Comparison of ENCODE assay signal across 8 cellular contexts in the genomic region with DNA sequence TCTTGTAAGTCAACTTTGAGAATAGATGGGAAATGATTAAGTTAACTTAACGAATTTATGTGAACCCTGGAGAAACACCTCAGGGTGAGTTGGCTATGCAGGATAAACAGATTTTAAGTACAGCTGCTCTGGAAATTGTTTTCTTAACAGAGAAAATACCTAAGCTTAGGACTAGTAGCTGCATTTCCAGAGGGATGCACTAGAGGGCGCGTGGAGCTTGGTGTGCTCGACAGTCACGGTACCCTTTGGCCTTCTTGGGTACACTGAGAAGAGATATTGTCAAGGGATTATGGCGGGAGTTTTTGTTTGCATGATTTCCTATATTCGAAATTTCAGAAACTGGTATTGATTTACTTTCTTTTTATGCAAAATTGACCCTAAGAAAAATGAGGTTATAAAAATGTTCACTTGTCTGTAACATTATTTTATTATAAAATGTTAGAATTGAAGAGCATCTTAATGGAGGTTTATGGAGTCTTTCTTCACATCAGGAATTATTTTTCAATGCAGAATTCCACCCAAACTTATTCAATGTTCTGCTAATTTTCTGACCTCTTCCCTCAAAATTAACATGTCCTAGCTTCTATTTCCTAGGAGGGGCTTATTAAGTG.
A peak's percentile ranks its signal among the peaks of the same experiment; 100 is the strongest.
DNase-seq lines count a peak whose midpoint lies in the region; ATAC-seq and TF ChIP-seq lines count a peak whose summit lies in the region.

No MANE protein-coding gene starts in this region.

- DNase-seq in Ammon's horn (ENCODE audit: low spot score), result peak; percentile 89
- DNase-seq in NCI-H2196 (lab: John Stamatoyannopoulos, UW; ENCODE audit: unreplicated experiment), result peak; percentile 74
- DNase-seq in cardiac fibroblast (ENCODE audit: low read depth in 2 of 2), result peak; percentile 74 to 78
- peak; percentile 57 for DNase-seq in kidney glomerular epithelial cell (lab: John Stamatoyannopoulos, UW)
- peak; percentile 38 for DNase-seq in stimulated activated CD4-positive, alpha-beta T cell treated with anti-CD3 and anti-CD28 coated beads, Interleukin-2, amount 100 ng/mL, for 4 hours (ENCODE audit: low read depth)

- H3K4me3 ChIP-seq in WI38 (ENCODE audit: low read depth, low read length), result no peak overlapping the region
- no peak overlapping the region for H3K4me3 ChIP-seq in cardiac fibroblast (replicated peaks in 1 of 2; ENCODE audit: low read depth in 2 of 2, low read length in 2 of 2)

- peak; percentile 68 for TF ChIP-seq CTCF in WI38 (IDR thresholded peaks at IDR 0.05; ENCODE audit: low read depth, low read length)
- TF ChIP-seq CTCF in cardiac fibroblast (IDR thresholded peaks at IDR 0.05; ENCODE audit: low read depth, low read length), result peak; percentile 85

- ATAC-seq in GM18909 (IDR thresholded peaks at IDR 0.05; ENCODE audit: poor library complexity, unreplicated experiment), result peak; percentile 89
- ATAC-seq in HG03139 (IDR thresholded peaks at IDR 0.05; ENCODE audit: unreplicated experiment), result peak; percentile 93

Comparison
In these comparisons a context has a peak if more than half of its experiments do, and no peak if none do; other contexts are left out.
1. DNase-seq: peak in every context shown above with its lines; median percentile 89 in Ammon's horn; 76 in cardiac fibroblast; 74 in NCI-H2196; 57 in kidney glomerular epithelial cell; 38 in stimulated activated CD4-positive, alpha-beta T cell treated with anti-CD3 and anti-CD28 coated beads, Interleukin-2, amount 100 ng/mL, for 4 hours.